Comparison of ENCODE assay signal across 24 cellular contexts in the genomic region with DNA sequence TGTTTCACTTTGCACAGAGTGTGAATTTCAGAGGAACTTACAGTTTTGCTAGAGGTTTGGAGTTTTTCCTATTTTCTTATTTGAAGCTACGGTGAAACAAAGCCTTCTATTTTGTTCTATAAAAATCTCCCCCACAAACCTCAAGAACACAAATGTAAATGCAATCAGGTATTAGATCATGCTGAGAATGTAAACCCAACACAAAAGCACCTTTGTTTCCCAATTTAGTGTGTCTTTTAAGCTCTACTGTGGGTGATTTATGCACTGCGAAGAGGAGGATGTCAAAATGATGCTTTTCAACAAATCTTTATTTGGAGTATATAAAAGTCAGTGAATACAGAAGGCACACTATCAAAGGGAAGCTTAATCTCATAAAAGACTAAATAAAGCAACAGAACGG. TPM values are rescaled to one million over a fixed set of nuclear protein-coding genes. Genes with fewer than 3 reads are reported as not detected.
"Had no signal": no experiment of that assay in that cellular context is flagged by ENCODE, and none has a peak within 500 bp of the region (broad histone marks: within the 10 kb centered on the region; RNA-seq: fewer than 3 reads in every experiment).

No MANE protein-coding gene starts in this region.

- H3K4me2 ChIP-seq: hepatocyte had no signal

- H3K27me3 ChIP-seq: uterus had no signal

- H3K27ac ChIP-seq: coronary artery, hepatocyte, neutrophil, skin epidermis, stomach, thoracic aorta, uterus had no signal

- H3K79me2 ChIP-seq: hepatocyte had no signal

- H3K36me3 Mint-ChIP-seq: naive thymus-derived CD4-positive, alpha-beta T cell had no signal

- H3K4me3 ChIP-seq: coronary artery, hepatocyte, lung, skin epidermis, stomach, thoracic aorta, uterus had no signal

- H3K27ac Mint-ChIP-seq: naive thymus-derived CD4-positive, alpha-beta T cell; nephron progenitor cell had no signal

- DNase-seq: effector CD4-positive, alpha-beta T cell; foreskin melanocyte; head of caudate nucleus; left colon; left ventricle myocardium superior; naive thymus-derived CD4-positive, alpha-beta T cell; nephron progenitor cell; posterior cingulate gyrus; stimulated activated CD4-positive, alpha-beta T cell treated with anti-CD3 and anti-CD28 coated beads, Interleukin-12 subunit alpha, Interleukin-12 subunit beta, amount 100 ng/mL, for 4 hours; stimulated activated naive CD4-positive, alpha-beta T cell; stomach; substantia nigra; trophoblast cell; uterus had no signal

- H3K9me3 ChIP-seq: neutrophil, stomach, thoracic aorta, uterus had no signal

- H2AFZ ChIP-seq: hepatocyte had no signal

- H3K9me3 Mint-ChIP-seq: naive thymus-derived CD4-positive, alpha-beta T cell; nephron progenitor cell had no signal

- H3K36me3 ChIP-seq: neutrophil, stomach, thoracic aorta, uterus had no signal

- H3K4me1 ChIP-seq: uterus had no signal

- H3K4me3 Mint-ChIP-seq: naive thymus-derived CD4-positive, alpha-beta T cell; nephron progenitor cell had no signal

RNA-seq across cellular contexts. Expression of a gene that starts 4.3 kb away (rescaled TPM):
- total RNA-seq: dermis microvascular lymphatic vessel endothelial cell; kidney epithelial cell; left ventricle myocardium superior; mononuclear cell; naive thymus-derived CD4-positive, alpha-beta T cell; pulmonary artery endothelial cell had no signal
